Comparison of ENCODE assay signal across 19 cellular contexts in genomic region chr13:113782472-113782871, GRCh38. TPM values are rescaled to one million over a fixed set of nuclear protein-coding genes. Genes with fewer than 3 reads are reported as not detected.
"Had no signal": no experiment of that assay in that cellular context is flagged by ENCODE, and none has a peak within 500 bp of the region (broad histone marks: within the 10 kb centered on the region; RNA-seq: fewer than 3 reads in every experiment).

No MANE protein-coding gene starts in this region.

- H3K9me3 ChIP-seq: heart left ventricle, mucosa of descending colon, neutrophil, right atrium auricular region, suprapubic skin, thyroid gland, uterus had no signal

- H3K27me3 ChIP-seq: heart left ventricle, right atrium auricular region, thyroid gland, uterus had no signal

- DNase-seq: cortex of kidney; dorsolateral prefrontal cortex; effector CD8-positive, alpha-beta T cell; hippocampal formation; mammary epithelial cell; mucosa of descending colon; naive thymus-derived CD8-positive, alpha-beta T cell; small intestine; stimulated activated CD4-positive, alpha-beta T cell treated with anti-CD3 and anti-CD28 coated beads, Interleukin-2, amount 100 ng/mL, for 48 hours; stimulated activated naive CD4-positive, alpha-beta T cell treated with Interleukin-2 at 50 U/mL for 16 hours; thyroid gland; uterus had no signal

- H3K36me3 ChIP-seq: neutrophil, right atrium auricular region, suprapubic skin, thyroid gland, uterus had no signal

- H3K4me1 ChIP-seq: heart left ventricle, right atrium auricular region, suprapubic skin, thyroid gland, uterus had no signal

- H3K27ac ChIP-seq: dorsolateral prefrontal cortex, heart left ventricle, neutrophil, right atrium auricular region, suprapubic skin, thyroid gland, uterus had no signal

- H3K4me3 ChIP-seq: dorsolateral prefrontal cortex, heart left ventricle, mucosa of descending colon, right atrium auricular region, suprapubic skin, thyroid gland, uterus had no signal

- ATAC-seq: esophagus mucosa; heart left ventricle; mucosa of descending colon; naive thymus-derived CD8-positive, alpha-beta T cell had no signal

RNA-seq across cellular contexts. Expression of gene TMEM255B, which starts 23.4 kb away (rescaled TPM):
- total RNA-seq: frontal cortex had no signal
- polyA plus RNA-seq: neural cell had no signal
